Comparison of ENCODE assay signal across 23 cellular contexts in the genomic region with DNA sequence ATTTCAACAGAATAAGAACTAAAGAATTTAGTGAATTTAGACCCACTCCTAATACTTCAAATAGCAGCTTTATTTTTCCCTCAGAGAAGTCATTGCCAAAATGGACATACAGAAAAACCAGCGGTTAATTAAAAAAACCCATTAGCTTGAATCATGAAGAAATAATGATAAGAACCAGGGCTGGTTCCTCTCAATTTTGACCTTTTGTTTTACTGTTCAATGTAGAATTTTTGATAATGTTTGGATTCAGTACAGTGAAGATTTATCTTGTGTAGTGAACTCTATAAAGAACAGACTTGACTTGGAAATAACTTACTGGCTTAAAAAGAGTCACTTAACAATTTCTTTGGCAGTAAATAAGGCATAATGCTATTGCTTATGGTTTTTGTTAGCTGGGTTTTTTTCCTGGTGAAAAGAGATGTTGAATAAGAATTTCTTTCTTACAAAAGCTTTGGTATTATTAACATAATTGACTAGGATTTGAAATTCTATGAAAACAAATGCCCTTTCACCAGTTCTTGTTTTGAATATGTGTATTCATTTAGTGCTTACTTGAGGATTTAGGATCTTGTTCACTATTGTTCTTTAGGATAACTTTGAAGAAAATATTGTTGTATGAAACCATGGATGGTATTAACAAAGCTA.
"Had no signal": no experiment of that assay in that cellular context is flagged by ENCODE, and none has a peak within 500 bp of the region (broad histone marks: within the 10 kb centered on the region; RNA-seq: fewer than 3 reads in every experiment).

No MANE protein-coding gene starts in this region.

- H3K79me2 ChIP-seq: parathyroid adenoma had no signal

- H2AFZ ChIP-seq: neural progenitor cell, parathyroid adenoma had no signal

- H3K27ac Mint-ChIP-seq: immature natural killer cell; natural killer cell; neural progenitor cell; stimulated activated naive B cell treated with anti-CD40 and anti-IgM and Interleukin-4, amounts not matched to agents 10 μg/mL and 1 μg/mL and 100 μg/mL, for 72 hours; stimulated activated naive CD8-positive, alpha-beta T cell treated with anti-CD3 and anti-CD28 coated beads, Interleukin-15, amount 100 ng/mL, for 72 hours had no signal

- H3K4me1 Mint-ChIP-seq: stimulated activated naive B cell treated with anti-CD40 and anti-IgM and Interleukin-4, amounts not matched to agents 10 μg/mL and 1 μg/mL and 100 μg/mL, for 72 hours; stimulated activated naive CD8-positive, alpha-beta T cell treated with anti-CD3 and anti-CD28 coated beads, Interleukin-15, amount 100 ng/mL, for 72 hours had no signal

- H3K27ac ChIP-seq: dorsolateral prefrontal cortex, gastroesophageal sphincter, neural progenitor cell, parathyroid adenoma, prostate gland, testis, upper lobe of right lung, vagina had no signal

- H3K36me3 Mint-ChIP-seq: immature natural killer cell; natural killer cell; neural progenitor cell; stimulated activated naive B cell treated with anti-CD40 and anti-IgM and Interleukin-4, amounts not matched to agents 10 μg/mL and 1 μg/mL and 100 μg/mL, for 72 hours had no signal

- H3K36me3 ChIP-seq: gastroesophageal sphincter, neural progenitor cell, prostate gland, tibial nerve, upper lobe of right lung, vagina had no signal

- ATAC-seq: gastroesophageal sphincter; left colon; mucosa of descending colon; natural killer cell; sciatic nerve; stimulated activated naive B cell treated with anti-CD40 and anti-IgM and Interleukin-4, amounts not matched to agents 10 μg/mL and 1 μg/mL and 100 μg/mL, for 72 hours; stimulated activated naive CD8-positive, alpha-beta T cell treated with anti-CD3 and anti-CD28 coated beads, Interleukin-15, amount 100 ng/mL, for 72 hours; upper lobe of right lung had no signal

- H3K9ac ChIP-seq: neural progenitor cell, parathyroid adenoma had no signal

- DNase-seq: cortex of kidney; dorsolateral prefrontal cortex; effector CD8-positive, alpha-beta T cell; glutamatergic neuron; immature natural killer cell; left colon; mammary epithelial cell; mucosa of descending colon; natural killer cell; occipital lobe; stimulated activated CD4-positive, alpha-beta T cell treated with anti-CD3 and anti-CD28 coated beads, Interleukin-2, amount 100 ng/mL, for 24 hours; stimulated activated CD4-positive, alpha-beta T cell treated with anti-CD3 and anti-CD28 coated beads, Interleukin-4, amount 100 ng/mL, for 4 hours; stimulated activated naive B cell treated with anti-CD40 and anti-IgM and Interleukin-4, amounts not matched to agents 10 μg/mL and 1 μg/mL and 100 μg/mL, for 72 hours; stimulated activated naive CD8-positive, alpha-beta T cell treated with anti-CD3 and anti-CD28 coated beads, Interleukin-15, amount 100 ng/mL, for 72 hours; testis; upper lobe of right lung had no signal

- H3K4me3 Mint-ChIP-seq: immature natural killer cell; natural killer cell; neural progenitor cell; stimulated activated naive B cell treated with anti-CD40 and anti-IgM and Interleukin-4, amounts not matched to agents 10 μg/mL and 1 μg/mL and 100 μg/mL, for 72 hours; stimulated activated naive CD8-positive, alpha-beta T cell treated with anti-CD3 and anti-CD28 coated beads, Interleukin-15, amount 100 ng/mL, for 72 hours had no signal

- H3K4me3 ChIP-seq: dorsolateral prefrontal cortex, gastroesophageal sphincter, mucosa of descending colon, neural progenitor cell, prostate gland, testis, tibial nerve, upper lobe of right lung, vagina had no signal

- H3K27me3 ChIP-seq: dorsolateral prefrontal cortex, gastroesophageal sphincter, neural progenitor cell, testis, tibial nerve, upper lobe of right lung, vagina had no signal

- H3K9me3 ChIP-seq: gastroesophageal sphincter, mucosa of descending colon, prostate gland, testis, tibial nerve, upper lobe of right lung, vagina had no signal

- H3K4me1 ChIP-seq: neural progenitor cell, prostate gland, testis, upper lobe of right lung had no signal

- H3K9me3 Mint-ChIP-seq: immature natural killer cell; natural killer cell; neural progenitor cell; stimulated activated naive B cell treated with anti-CD40 and anti-IgM and Interleukin-4, amounts not matched to agents 10 μg/mL and 1 μg/mL and 100 μg/mL, for 72 hours had no signal

- H3K27me3 Mint-ChIP-seq: stimulated activated naive B cell treated with anti-CD40 and anti-IgM and Interleukin-4, amounts not matched to agents 10 μg/mL and 1 μg/mL and 100 μg/mL, for 72 hours; stimulated activated naive CD8-positive, alpha-beta T cell treated with anti-CD3 and anti-CD28 coated beads, Interleukin-15, amount 100 ng/mL, for 72 hours had no signal

- H3K4me2 ChIP-seq: neural progenitor cell had no signal
